In the genomic region with DNA sequence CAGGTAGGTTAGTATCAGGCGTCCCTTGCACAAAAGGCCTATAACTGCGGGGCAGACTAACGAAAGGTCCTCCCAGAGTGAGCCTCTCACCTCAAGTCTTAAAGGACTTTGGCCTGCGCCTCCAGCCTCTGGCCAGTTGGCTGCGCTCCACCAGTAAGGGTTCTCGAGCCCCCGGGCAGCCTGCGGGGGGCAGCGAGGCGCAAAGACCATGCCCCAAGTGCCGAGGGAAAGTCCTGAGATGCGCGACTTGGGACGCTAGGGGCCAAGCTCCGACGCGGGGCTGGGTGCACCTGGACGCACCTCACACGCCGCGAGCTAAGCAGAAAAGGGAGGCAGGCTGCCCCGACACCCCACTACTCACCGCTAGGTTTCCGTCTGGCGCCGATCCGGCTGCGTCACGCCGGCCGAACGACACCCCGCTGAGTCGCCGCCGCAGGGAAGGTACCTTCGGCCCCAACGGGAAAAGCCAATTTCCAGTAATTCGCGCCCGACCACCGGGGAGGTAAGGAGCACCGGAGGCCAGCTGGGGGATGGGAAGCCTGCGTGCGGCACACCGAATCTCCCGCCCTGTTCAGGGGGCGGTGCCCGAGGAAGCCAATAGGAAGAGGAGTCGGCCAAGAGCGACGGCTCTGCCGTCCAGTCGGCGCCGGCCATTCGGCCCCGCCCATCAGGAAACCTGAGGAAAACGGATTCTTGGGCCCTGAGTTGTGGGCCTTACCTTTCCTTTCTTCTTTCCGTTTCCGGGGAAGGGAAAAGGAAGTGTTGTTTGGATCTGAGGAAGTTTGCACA, we compare ENCODE assay signal across 8 cellular contexts. TPM values are rescaled to one million over a fixed set of nuclear protein-coding genes. Genes with fewer than 3 reads are reported as not detected.
DNase-seq lines count a peak whose midpoint lies in the region; ATAC-seq and TF ChIP-seq lines count a peak whose summit lies in the region.

ORC2 (minus strand) TSS at position 532 of the 789 bp plus-strand sequence. CDS start 5,537 bp downstream, outside the sequence.

- H3K4me2 ChIP-seq in mesendoderm (ENCODE audit: low read length), result peak within 1 kb of the TSS; percentile 74

- H3K36me3 ChIP-seq in HUES48 (ENCODE audit: control insufficient read depth, insufficient read depth, low read length) (peaks cover 28% of the 10 kb centered on the region), NT2/D1 (ENCODE audit: insufficient read depth, insufficient read length, low read length) (peaks cover 24% of the 10 kb centered on the region), endodermal cell (ENCODE audit: control insufficient read depth, insufficient read depth, low read length) (peaks cover 28% of the 10 kb centered on the region), mesendoderm (ENCODE audit: control insufficient read depth, insufficient read depth, low read length) (no peaks in the 10 kb centered on the region)

- no peak within 1 kb of the TSS for H2BK120ac ChIP-seq in mesendoderm (ENCODE audit: low read depth, low read length)

- 0 out of 2 replicates have a peak, but pooled peaks cover 5% of the 10 kb centered on the region for H3K4me1 ChIP-seq in HUES48 (ENCODE audit: control insufficient read depth, insufficient read depth, low read length)
- H3K4me1 ChIP-seq in NT2/D1 (ENCODE audit: insufficient read depth, insufficient read length), result no peaks in the 10 kb centered on the region
- no peaks in the 10 kb centered on the region for H3K4me1 ChIP-seq in endodermal cell (ENCODE audit: control insufficient read depth, insufficient read depth, low read length)
- peaks cover 2% of the 10 kb centered on the region for H3K4me1 ChIP-seq in mesendoderm (ENCODE audit: control insufficient read depth, low read depth, low read length)

- peak within 1 kb of the TSS; percentile 80 for H2BK5ac ChIP-seq in mesendoderm (ENCODE audit: low read length)

- H3K4ac ChIP-seq in mesendoderm (ENCODE audit: low read depth, low read length), result peak within 1 kb of the TSS; percentile 70

- CTCF ChIA-PET in activated CD8-positive, alpha-beta memory T cell treated with anti-CD3 and anti-CD28 coated beads, Interleukin-2, amount 10 ng/mL, durations not matched to agents 7 days and 5 days (lab: Charles Lee), result interaction anchor here (0.6 to 5.8 kb wide), 31 partner anchors 8 to 817 kb away, joined by 3 to 73 read pairs (median 4); partner anchors contain the start of genes ALS2, CASP10, CFLAR and HYCC2

- H2BK15ac ChIP-seq in mesendoderm (replicated peaks; ENCODE audit: low read depth), result no peak within 1 kb of the TSS

- WGBS in endodermal cell (ENCODE audit: insufficient coverage in 1 of 2, insufficient read length in 1 of 2), 2 experiments, result 0% methylated on average over 25 to 61 of the region's 61 CpGs
- no CpG with 5 or more reads among the region's 61 CpGs for WGBS in mesendoderm (ENCODE audit: extremely low coverage, insufficient coverage, low lambda C conversion rate)

- no peak within 1 kb of the TSS for H4K8ac ChIP-seq in mesendoderm (ENCODE audit: low read depth, low read length)

- DNase-seq in D341Med (ENCODE audit: low spot score) (peak; percentile 96), NT2/D1 (ENCODE audit: low read depth, low spot score) (peak; percentile 95), endodermal cell (peak; percentile 99), mesendoderm (peak; percentile 98)
- DNase-seq in activated CD8-positive, alpha-beta memory T cell treated with anti-CD3 and anti-CD28 coated beads, Interleukin-2, amount 10 ng/mL, durations not matched to agents 7 days and 5 days, result peak; percentile 94
- DNase-seq in stimulated activated CD8-positive, alpha-beta memory T cell treated with anti-CD3 and anti-CD28 coated beads, Interleukin-15, amount 100 ng/mL, for 1 hour (ENCODE audit: low read depth), result peak; percentile 84

- peaks cover 31% of the 10 kb centered on the region for H3K79me2 ChIP-seq in mesendoderm (ENCODE audit: control insufficient read depth, insufficient read depth, low read length)

- H3K9ac ChIP-seq in HUES48 (ENCODE audit: low read depth, low read length), result peak within 1 kb of the TSS; percentile 94
- peak within 1 kb of the TSS; percentile 92 for H3K9ac ChIP-seq in NT2/D1 (ENCODE audit: insufficient read length, low read depth)
- H3K9ac ChIP-seq in endodermal cell (ENCODE audit: extremely low read depth, low read length, poor library complexity, severe bottlenecking), result peak within 1 kb of the TSS; percentile 82
- peak within 1 kb of the TSS; percentile 98 for H3K9ac ChIP-seq in mesendoderm (ENCODE audit: low read length)

- no peaks in the 10 kb centered on the region for H3K9me3 ChIP-seq in HUES48 (ENCODE audit: control insufficient read depth, insufficient read depth, low read length)
- no peaks in the 10 kb centered on the region for H3K9me3 ChIP-seq in NT2/D1 (ENCODE audit: insufficient read depth, low read length)
- H3K9me3 ChIP-seq in endodermal cell (ENCODE audit: control insufficient read depth, low read length), result no peaks in the 10 kb centered on the region

- H4K5ac ChIP-seq in mesendoderm (ENCODE audit: low read length), result peak within 1 kb of the TSS; percentile 18

- H2AK5ac ChIP-seq in mesendoderm (ENCODE audit: low read length), result no peak within 1 kb of the TSS

- no peaks in the 10 kb centered on the region for H3K27me3 Mint-ChIP-seq in activated CD8-positive, alpha-beta memory T cell treated with anti-CD3 and anti-CD28 coated beads, Interleukin-2, amount 10 ng/mL, durations not matched to agents 7 days and 5 days
- no peaks in the 10 kb centered on the region for H3K27me3 Mint-ChIP-seq in endodermal cell (ENCODE audit: insufficient read depth)

- H3K56ac ChIP-seq in mesendoderm (ENCODE audit: low read length), result peak within 1 kb of the TSS; percentile 99

- H3K18ac ChIP-seq in mesendoderm (ENCODE audit: low read length), result peak within 1 kb of the TSS; percentile 7

- TF ChIP-seq CTCF in endodermal cell (conservative IDR thresholded peaks at IDR 0.05), result peak; percentile 88

- peaks cover 65% of the 10 kb centered on the region for H3K4me1 Mint-ChIP-seq in activated CD8-positive, alpha-beta memory T cell treated with anti-CD3 and anti-CD28 coated beads, Interleukin-2, amount 10 ng/mL, durations not matched to agents 7 days and 5 days
- H3K4me1 Mint-ChIP-seq in endodermal cell, result peaks cover 30% of the 10 kb centered on the region

- H3K27ac Mint-ChIP-seq in activated CD8-positive, alpha-beta memory T cell treated with anti-CD3 and anti-CD28 coated beads, Interleukin-2, amount 10 ng/mL, durations not matched to agents 7 days and 5 days, result peak within 1 kb of the TSS; percentile 96
- peak within 1 kb of the TSS; percentile 99 for H3K27ac Mint-ChIP-seq in endodermal cell

- H3K4me3 Mint-ChIP-seq in activated CD8-positive, alpha-beta memory T cell treated with anti-CD3 and anti-CD28 coated beads, Interleukin-2, amount 10 ng/mL, durations not matched to agents 7 days and 5 days, result peak within 1 kb of the TSS; percentile 92
- peak within 1 kb of the TSS; percentile 97 for H3K4me3 Mint-ChIP-seq in endodermal cell

- no peaks in the 10 kb centered on the region for H3K9me3 Mint-ChIP-seq in activated CD8-positive, alpha-beta memory T cell treated with anti-CD3 and anti-CD28 coated beads, Interleukin-2, amount 10 ng/mL, durations not matched to agents 7 days and 5 days (ENCODE audit: low read depth)
- H3K9me3 Mint-ChIP-seq in endodermal cell, result no peaks in the 10 kb centered on the region

- peak; percentile 87 for ATAC-seq in GM21390 (IDR thresholded peaks at IDR 0.05; ENCODE audit: unreplicated experiment)
- peak; percentile 96 for ATAC-seq in activated CD8-positive, alpha-beta memory T cell treated with anti-CD3 and anti-CD28 coated beads, Interleukin-2, amount 10 ng/mL, durations not matched to agents 7 days and 5 days

- H3K4me3 ChIP-seq in HUES48 (ENCODE audit: low read depth, low read length) (peak within 1 kb of the TSS; percentile 88), NT2/D1 (ENCODE audit: insufficient read length, low read depth) (peak within 1 kb of the TSS; percentile 89), endodermal cell (ENCODE audit: low read length) (peak within 1 kb of the TSS; percentile 99), mesendoderm (ENCODE audit: low read length) (peak within 1 kb of the TSS; percentile 79)

- H3K27me3 ChIP-seq in HUES48 (ENCODE audit: control insufficient read depth, insufficient read depth, low read length) (no peaks in the 10 kb centered on the region), NT2/D1 (ENCODE audit: insufficient read depth, insufficient read length) (no peaks in the 10 kb centered on the region), endodermal cell (ENCODE audit: control insufficient read depth, insufficient read depth, low read length, poor library complexity, severe bottlenecking) (no peaks in the 10 kb centered on the region), mesendoderm (ENCODE audit: insufficient read depth, low read length, poor library complexity) (no peaks in the 10 kb centered on the region)

- H3K36me3 Mint-ChIP-seq in activated CD8-positive, alpha-beta memory T cell treated with anti-CD3 and anti-CD28 coated beads, Interleukin-2, amount 10 ng/mL, durations not matched to agents 7 days and 5 days, result peaks cover 20% of the 10 kb centered on the region
- H3K36me3 Mint-ChIP-seq in endodermal cell (ENCODE audit: low read depth), result peaks cover 11% of the 10 kb centered on the region

- H3K27ac ChIP-seq in HUES48 (ENCODE audit: low read depth, low read length) (peak within 1 kb of the TSS; percentile 99), endodermal cell (ENCODE audit: low read depth, low read length) (peak within 1 kb of the TSS; percentile 69), mesendoderm (ENCODE audit: low read depth, low read length) (peak within 1 kb of the TSS; percentile 84)

- peaks cover 12% of the 10 kb centered on the region for H3K79me1 ChIP-seq in mesendoderm (ENCODE audit: low read length)

- no peak within 1 kb of the TSS for H3K23ac ChIP-seq in mesendoderm (ENCODE audit: low read length)

RNA-seq across cellular contexts. Expression of gene ORC2, which starts in this region (rescaled TPM):
- total RNA-seq in activated CD8-positive, alpha-beta memory T cell treated with anti-CD3 and anti-CD28 coated beads, Interleukin-2, amount 10 ng/mL, durations not matched to agents 7 days and 5 days, result 10 to 100 TPM; 54.8 to 57.8 TPM
- 100 to 1,000 TPM in 1 of 2 donors, 10 to 100 TPM in 1; 68.9 to 129 TPM for total RNA-seq in endodermal cell
- polyA plus RNA-seq in endodermal cell (2013, experiment 1 of 2), result 30.5 TPM
- polyA plus RNA-seq in endodermal cell (2013, experiment 2 of 2), result 35.3 TPM
- 29.6 TPM for polyA plus RNA-seq in mesendoderm (2013, experiment 1 of 2)
- polyA plus RNA-seq in mesendoderm (2013, experiment 2 of 2), result 30.2 TPM

Comparison
In these comparisons a context has a peak if more than half of its experiments do, and no peak if none do; other contexts are left out.
1. Peak in every context shown above with its lines: DNase-seq, ATAC-seq, H3K4me3 ChIP-seq and H3K27ac ChIP-seq.